ENCODE assay signal across 1 cellular context in the genomic region with DNA sequence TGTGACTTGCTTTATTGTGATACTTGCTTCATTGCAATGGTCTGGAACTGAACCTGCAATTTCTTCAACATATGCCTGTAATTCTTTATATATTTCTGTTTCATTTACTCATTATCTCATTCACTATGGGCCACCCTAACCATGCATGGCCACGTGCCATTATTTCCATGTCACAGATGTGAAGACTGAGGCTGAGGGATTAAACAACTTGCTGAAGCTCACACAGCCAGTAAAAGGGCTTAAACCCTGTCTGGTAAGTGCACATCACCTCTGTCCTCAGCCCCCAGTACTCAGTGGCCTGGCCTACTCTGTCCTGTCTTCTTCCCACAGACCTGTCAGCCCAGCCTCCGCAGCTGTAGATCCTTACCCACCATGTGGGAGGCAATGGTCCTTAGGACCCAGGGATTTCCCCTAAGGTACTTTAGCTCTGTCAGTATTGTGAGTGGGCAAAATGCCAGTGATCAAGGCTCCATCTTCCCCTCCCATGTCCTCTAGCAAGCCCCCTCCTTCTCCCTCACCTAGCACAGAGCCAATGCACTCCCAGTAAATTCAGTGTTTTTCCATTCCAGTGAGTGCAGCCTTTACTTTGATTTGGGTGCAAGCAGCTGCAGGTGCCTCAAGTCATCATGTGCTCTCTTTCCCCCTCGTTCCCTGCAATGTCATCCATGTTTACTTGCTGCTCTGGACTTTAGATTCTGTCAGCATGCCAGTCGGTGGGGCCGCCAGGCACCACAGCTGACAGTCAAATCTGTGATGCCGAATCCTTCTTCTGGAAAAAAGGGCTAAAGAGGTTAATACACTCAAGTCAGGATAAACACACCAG.
TF ChIP-seq lines count a peak whose summit lies in the region.

No MANE protein-coding gene starts in this region.

TF ChIP-seq in HepG2, 621 proteins besides CTCF, POLR2A, EP300 and RAD21 (continued from another document and continues in another):
- peak; percentile 67; the same call in 1 of the 2 replicates for TF ChIP-seq HMGXB3 (CRISPR knock-in tag; IDR thresholded peaks at IDR 0.05; ENCODE audit: borderline replicate concordance)
- peak; percentile 88 for TF ChIP-seq SMYD3 (CRISPR knock-in tag; IDR thresholded peaks at IDR 0.05)
- no peak for TF ChIP-seq MBNL3 (CRISPR knock-in tag; conservative IDR thresholded peaks at IDR 0.05)
- TF ChIP-seq NFE2 (CRISPR knock-in tag; IDR thresholded peaks at IDR 0.05), result peak; percentile 95
- no peak for TF ChIP-seq MAFK (conservative IDR thresholded peaks at IDR 0.05 in 1 of 2, IDR thresholded peaks at IDR 0.05 in 1 of 2; ENCODE audit: low read length in 2 of 2)
- peak; percentile 97 for TF ChIP-seq ZNF614 (CRISPR knock-in tag; IDR thresholded peaks at IDR 0.05; ENCODE audit: borderline replicate concordance)
- TF ChIP-seq ZNF143 (CRISPR knock-in tag; IDR thresholded peaks at IDR 0.05), result peak; percentile 44; the same call in 1 of the 2 replicates
- TF ChIP-seq, protein P1, sequence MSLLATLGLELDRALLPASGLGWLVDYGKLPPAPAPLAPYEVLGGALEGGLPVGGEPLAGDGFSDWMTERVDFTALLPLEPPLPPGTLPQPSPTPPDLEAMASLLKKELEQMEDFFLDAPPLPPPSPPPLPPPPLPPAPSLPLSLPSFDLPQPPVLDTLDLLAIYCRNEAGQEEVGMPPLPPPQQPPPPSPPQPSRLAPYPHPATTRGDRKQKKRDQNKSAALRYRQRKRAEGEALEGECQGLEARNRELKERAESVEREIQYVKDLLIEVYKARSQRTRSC (CRISPR knock-in tag; IDR thresholded peaks at IDR 0.05; ENCODE audit: low read depth), result no peak
- TF ChIP-seq ZBTB40 (IDR thresholded peaks at IDR 0.05), result no peak
- no peak for TF ChIP-seq ZBTB40 (CRISPR knock-in tag; IDR thresholded peaks at IDR 0.05)
- no peak for TF ChIP-seq BATF2 (CRISPR knock-in tag; IDR thresholded peaks at IDR 0.05)
- peak; percentile 77 for TF ChIP-seq ZNF501 (CRISPR knock-in tag; IDR thresholded peaks at IDR 0.05)
- no peak for TF ChIP-seq NAIF1 (CRISPR knock-in tag; IDR thresholded peaks at IDR 0.05; ENCODE audit: borderline replicate concordance)
- peak; percentile 64; the same call in 1 of the 2 replicates for TF ChIP-seq RERE (CRISPR knock-in tag; IDR thresholded peaks at IDR 0.05; ENCODE audit: low read depth)
- TF ChIP-seq HCFC1 (IDR thresholded peaks at IDR 0.05; ENCODE audit: low read depth, low read length), result no peak
- TF ChIP-seq ZC3H4 (CRISPR knock-in tag; IDR thresholded peaks at IDR 0.05; ENCODE audit: borderline replicate concordance), result no peak
- 0 out of 2 replicates have a peak, but pooled peaks have one; percentile 14 for TF ChIP-seq SIX4 (CRISPR knock-in tag; IDR thresholded peaks at IDR 0.05)
- TF ChIP-seq ZBTB49 (CRISPR knock-in tag; IDR thresholded peaks at IDR 0.05; ENCODE audit: borderline replicate concordance), result no peak
- no peak for TF ChIP-seq GRHL1 (CRISPR knock-in tag; conservative IDR thresholded peaks at IDR 0.05)
- no peak for TF ChIP-seq SCMH1 (CRISPR knock-in tag; IDR thresholded peaks at IDR 0.05; ENCODE audit: borderline replicate concordance)
- no peak for TF ChIP-seq ATRX (CRISPR knock-in tag; IDR thresholded peaks at IDR 0.05; ENCODE audit: borderline replicate concordance)
